ENCODE assay signal across 10 cellular contexts in the genomic region with DNA sequence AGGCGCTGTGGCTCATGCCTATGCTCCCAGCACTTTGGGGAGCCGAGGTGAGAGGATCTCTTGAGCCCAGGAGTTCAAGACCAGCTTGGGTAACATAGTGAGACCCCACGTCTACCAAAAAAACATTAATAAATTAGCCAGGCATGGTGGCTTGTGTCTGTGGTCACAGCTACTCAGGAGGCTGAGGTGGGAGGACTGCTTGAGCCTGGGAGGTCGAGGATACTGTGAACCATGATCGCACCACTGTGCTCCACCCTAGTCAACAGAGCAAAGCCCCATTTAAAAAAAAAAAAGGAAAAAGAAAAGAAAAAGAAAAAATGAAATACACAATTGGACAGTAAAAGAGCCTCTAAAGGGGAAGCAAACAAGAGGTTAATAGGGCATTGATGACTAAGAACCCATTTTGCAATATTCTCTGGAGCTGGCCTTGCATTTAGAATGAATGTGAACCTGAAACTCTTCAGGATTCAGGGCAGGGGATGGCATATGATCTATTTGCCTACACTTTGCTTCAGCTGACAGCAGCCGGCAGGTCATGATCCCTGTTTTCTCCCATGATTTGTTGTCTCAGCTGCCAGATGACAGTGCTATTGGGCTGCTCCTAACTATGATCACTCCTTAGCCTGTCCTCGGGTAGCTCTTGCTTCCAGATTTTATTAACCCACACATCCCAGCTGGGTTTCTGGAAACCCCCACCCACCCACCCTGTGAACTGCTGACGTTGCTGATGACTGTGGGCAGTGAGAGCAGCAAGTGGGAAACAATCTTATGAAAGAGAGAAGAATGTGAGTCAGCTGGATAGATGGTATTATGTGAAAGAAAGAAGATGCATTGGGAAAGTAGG.
A peak's percentile ranks its signal among the peaks of the same experiment; 100 is the strongest.
DNase-seq lines count a peak whose midpoint lies in the region; ATAC-seq, FAIRE-seq and TF ChIP-seq lines count a peak whose summit lies in the region.
"Had no signal": no experiment of that assay in that cellular context is flagged by ENCODE, and none has a peak within 500 bp of the region (broad histone marks: within the 10 kb centered on the region; RNA-seq: fewer than 3 reads in every experiment).

No MANE protein-coding gene starts in this region.

- H3K27ac Mint-ChIP-seq in astrocyte (ENCODE audit: unreplicated experiment), result peak overlapping the region; percentile 89

- H3K27ac ChIP-seq in astrocyte (ENCODE audit: low read depth, low read length) (no peak overlapping the region), uterus (no peak overlapping the region)

- no peaks in the 10 kb centered on the region for H3K9me3 Mint-ChIP-seq in astrocyte (ENCODE audit: unreplicated experiment)
- H3K9me3 Mint-ChIP-seq: central memory CD8-positive, alpha-beta T cell had no signal

- no peak overlapping the region for H2AFZ ChIP-seq in astrocyte (ENCODE audit: low read depth, low read length)

- H3K4me1 ChIP-seq in astrocyte (ENCODE audit: insufficient read depth, low read length), result no peaks in the 10 kb centered on the region
- no peaks in the 10 kb centered on the region for H3K4me1 ChIP-seq in mucosa of descending colon (ENCODE audit: low read depth)
- no peaks in the 10 kb centered on the region for H3K4me1 ChIP-seq in uterus

- H3K79me2 ChIP-seq in astrocyte (ENCODE audit: insufficient read depth, low read length), result no peaks in the 10 kb centered on the region

- FAIRE-seq in astrocyte (lab: Jason Lieb, UNC), result no peak
- FAIRE-seq: K562 had no signal

- H3K4me1 Mint-ChIP-seq in astrocyte (ENCODE audit: low read depth, unreplicated experiment), result peaks cover 20% of the 10 kb centered on the region

- ATAC-seq in mucosa of descending colon (peak; percentile 20), HG03095 (IDR thresholded peaks at IDR 0.05; ENCODE audit: unreplicated experiment) (no peak), GM19455 (IDR thresholded peaks at IDR 0.05; ENCODE audit: unreplicated experiment) (no peak)
- ATAC-seq: K562 had no signal

- no peak overlapping the region for H3K4me3 Mint-ChIP-seq in astrocyte (ENCODE audit: unreplicated experiment)
- H3K4me3 Mint-ChIP-seq: central memory CD8-positive, alpha-beta T cell had no signal

- H4K20me1 ChIP-seq in astrocyte (ENCODE audit: insufficient read depth, low read length), result no peaks in the 10 kb centered on the region

- DNase-seq in COLO829 (ENCODE audit: low spot score), result peak; percentile 53
- DNase-seq in NCI-H1092 treated with DMSO at 0.1 percent for 48 hours (lab: John Stamatoyannopoulos, UW), result peak; percentile 38
- DNase-seq in astrocyte (ENCODE audit: low read depth), result peak; percentile 81
- DNase-seq in mucosa of descending colon, result no peak
- DNase-seq in uterus, result no peak
- no peak for DNase-seq in T-helper 9 cell

- H3K9ac ChIP-seq in astrocyte (ENCODE audit: low read length), result no peak overlapping the region

- no peak for TF ChIP-seq CTCF in astrocyte (IDR thresholded peaks at IDR 0.05; ENCODE audit: insufficient read depth, low read depth, low read length)
- TF ChIP-seq CTCF in mucosa of descending colon (IDR thresholded peaks at IDR 0.05), result no peak
- TF ChIP-seq CTCF in uterus (IDR thresholded peaks at IDR 0.05), result no peak

- no peaks in the 10 kb centered on the region for H3K36me3 ChIP-seq in astrocyte (ENCODE audit: insufficient read depth, low read length)
- no peaks in the 10 kb centered on the region for H3K36me3 ChIP-seq in mucosa of descending colon (ENCODE audit: low read depth)
- H3K36me3 ChIP-seq in uterus, result no peaks in the 10 kb centered on the region

- no peak overlapping the region for H3K4me2 ChIP-seq in astrocyte (ENCODE audit: low read length)

- no peaks in the 10 kb centered on the region for H3K27me3 Mint-ChIP-seq in astrocyte (ENCODE audit: low read depth, unreplicated experiment)
- H3K27me3 Mint-ChIP-seq: central memory CD8-positive, alpha-beta T cell had no signal

- no peak for TF ChIP-seq POLR2A in uterus (IDR thresholded peaks at IDR 0.05)

- H3K4me3 ChIP-seq in astrocyte (ENCODE audit: insufficient read depth, low read depth, low read length) (no peak overlapping the region), mucosa of descending colon (no peak overlapping the region), uterus (no peak overlapping the region)
- H3K4me3 ChIP-seq: K562 had no signal

- H3K36me3 Mint-ChIP-seq in astrocyte (ENCODE audit: low read depth, unreplicated experiment), result no peaks in the 10 kb centered on the region

- intact Hi-C loops in mucosa of descending colon (cut with DNase I, micrococcal nuclease) (no loop called here), uterus (cut with DNase I; ENCODE audit: low total_unique reads) (no loop called here)

- H3K27me3 ChIP-seq in astrocyte (ENCODE audit: insufficient read depth, low read length), result no peaks in the 10 kb centered on the region
- no peaks in the 10 kb centered on the region for H3K27me3 ChIP-seq in uterus

- H3K9me3 ChIP-seq in astrocyte (ENCODE audit: insufficient read depth, low read depth, low read length) (no peaks in the 10 kb centered on the region), mucosa of descending colon (no peaks in the 10 kb centered on the region), uterus (no peaks in the 10 kb centered on the region)

Comparison
In these comparisons a context has a peak if more than half of its experiments do, and no peak if none do; other contexts are left out.
1. DNase-seq: peak in COLO829 (single experiment), NCI-H1092 treated with DMSO at 0.1 percent for 48 hours (single experiment) and astrocyte (single experiment); none in mucosa of descending colon (0 of 3), uterus (0 of 2) and T-helper 9 cell (single experiment).